Comparison of ENCODE assay signal across 13 cellular contexts in the genomic region with DNA sequence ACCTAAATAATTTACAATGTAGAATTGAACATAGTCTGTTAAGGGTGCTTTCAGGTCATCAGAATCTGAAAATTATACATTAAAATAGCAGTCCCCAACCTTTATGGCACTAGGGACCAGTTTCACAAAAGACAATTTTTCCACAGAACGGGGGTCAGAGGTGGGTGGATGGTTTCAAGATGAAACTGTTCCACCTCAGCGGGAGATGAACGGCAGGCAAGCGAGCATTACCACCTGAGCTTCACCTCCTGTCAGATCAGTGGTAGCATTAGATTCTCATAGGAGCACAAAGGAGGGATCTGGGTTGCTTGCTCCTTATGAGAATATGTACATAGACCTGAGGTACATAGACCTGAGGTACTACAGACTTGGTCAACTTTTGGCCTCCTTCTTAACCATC. TPM values are rescaled to one million over a fixed set of nuclear protein-coding genes. Genes with fewer than 3 reads are reported as not detected.
DNase-seq lines count a peak whose midpoint lies in the region; ATAC-seq lines count a peak whose summit lies in the region.
"Had no signal": no experiment of that assay in that cellular context is flagged by ENCODE, and none has a peak within 500 bp of the region (broad histone marks: within the 10 kb centered on the region; RNA-seq: fewer than 3 reads in every experiment).

No MANE protein-coding gene starts in this region.

- ATAC-seq in HG02642 (IDR thresholded peaks at IDR 0.05; ENCODE audit: poor library complexity, unreplicated experiment): peak; percentile 71
- ATAC-seq in stimulated activated naive CD8-positive, alpha-beta T cell treated with anti-CD3 and anti-CD28 coated beads, Interleukin-15, amount 100 ng/mL, for 72 hours: peak; percentile 77
- no peak for ATAC-seq in GM21423 (IDR thresholded peaks at IDR 0.05; ENCODE audit: unreplicated experiment)
- ATAC-seq: heart left ventricle had no signal

- CTCF ChIA-PET in activated naive CD4-positive, alpha-beta T cell treated with anti-CD3 and anti-CD28 coated beads for 36 hours (lab: Charles Lee): no interaction called here
- CTCF ChIA-PET in activated naive CD4-positive, alpha-beta T cell treated with anti-CD3 and anti-CD28 coated beads, Interleukin-2, amount 10 ng/mL, durations not matched to agents 7 days and 5 days (lab: Charles Lee): no interaction called here

- intact Hi-C loops in activated naive CD4-positive, alpha-beta T cell treated with anti-CD3 and anti-CD28 coated beads for 36 hours (cut with micrococcal nuclease): no loop called here

- no peak overlapping the region for H3K4me3 Mint-ChIP-seq in activated naive CD4-positive, alpha-beta T cell treated with anti-CD3 and anti-CD28 coated beads for 36 hours
- H3K4me3 Mint-ChIP-seq in activated naive CD4-positive, alpha-beta T cell treated with anti-CD3 and anti-CD28 coated beads, Interleukin-2, amount 10 ng/mL, durations not matched to agents 7 days and 5 days: no peak overlapping the region
- H3K4me3 Mint-ChIP-seq in stimulated activated naive CD8-positive, alpha-beta T cell treated with anti-CD3 and anti-CD28 coated beads, Interleukin-15, amount 100 ng/mL, for 72 hours: peak overlapping the region; percentile 11 to 37

- peak; percentile 39 for DNase-seq in activated naive CD4-positive, alpha-beta T cell treated with anti-CD3 and anti-CD28 coated beads for 36 hours
- no peak for DNase-seq in activated naive CD4-positive, alpha-beta T cell treated with anti-CD3 and anti-CD28 coated beads, Interleukin-2, amount 10 ng/mL, durations not matched to agents 7 days and 5 days
- peak; percentile 29 for DNase-seq in activated naive CD4-positive, alpha-beta T cell treated with anti-CD3 and anti-CD28 coated beads, Interleukin-2, amount 50 U/mL, for 16 hours
- peak; percentile 12 to 26 for DNase-seq in stimulated activated naive CD8-positive, alpha-beta T cell treated with anti-CD3 and anti-CD28 coated beads, Interleukin-15, amount 100 ng/mL, for 72 hours
- DNase-seq in kidney glomerular epithelial cell (lab: John Stamatoyannopoulos, UW): no peak
- no peak for DNase-seq in NCI-H1417 (lab: John Stamatoyannopoulos, UW)
- DNase-seq: EL, heart left ventricle, NCI-H146, NCI-H748 treated with DMSO at 0.1 percent for 48 hours, occipital lobe had no signal

- H3K9me3 Mint-ChIP-seq in activated naive CD4-positive, alpha-beta T cell treated with anti-CD3 and anti-CD28 coated beads for 36 hours: no peaks in the 10 kb centered on the region
- H3K9me3 Mint-ChIP-seq in activated naive CD4-positive, alpha-beta T cell treated with anti-CD3 and anti-CD28 coated beads, Interleukin-2, amount 10 ng/mL, durations not matched to agents 7 days and 5 days: peaks cover under 1% of the 10 kb centered on the region
- no peaks in the 10 kb centered on the region for H3K9me3 Mint-ChIP-seq in stimulated activated naive CD8-positive, alpha-beta T cell treated with anti-CD3 and anti-CD28 coated beads, Interleukin-15, amount 100 ng/mL, for 72 hours

- H3K27ac Mint-ChIP-seq in activated naive CD4-positive, alpha-beta T cell treated with anti-CD3 and anti-CD28 coated beads for 36 hours: no peak overlapping the region
- H3K27ac Mint-ChIP-seq in activated naive CD4-positive, alpha-beta T cell treated with anti-CD3 and anti-CD28 coated beads, Interleukin-2, amount 10 ng/mL, durations not matched to agents 7 days and 5 days: no peak overlapping the region
- H3K27ac Mint-ChIP-seq in stimulated activated naive CD8-positive, alpha-beta T cell treated with anti-CD3 and anti-CD28 coated beads, Interleukin-15, amount 100 ng/mL, for 72 hours: no peak overlapping the region

- peaks cover 37% of the 10 kb centered on the region for H3K4me1 Mint-ChIP-seq in activated naive CD4-positive, alpha-beta T cell treated with anti-CD3 and anti-CD28 coated beads for 36 hours (ENCODE audit: low read depth)
- peaks cover 7% of the 10 kb centered on the region for H3K4me1 Mint-ChIP-seq in activated naive CD4-positive, alpha-beta T cell treated with anti-CD3 and anti-CD28 coated beads, Interleukin-2, amount 10 ng/mL, durations not matched to agents 7 days and 5 days
- peaks cover 43% of the 10 kb centered on the region for H3K4me1 Mint-ChIP-seq in stimulated activated naive CD8-positive, alpha-beta T cell treated with anti-CD3 and anti-CD28 coated beads, Interleukin-15, amount 100 ng/mL, for 72 hours

- H3K36me3 Mint-ChIP-seq in activated naive CD4-positive, alpha-beta T cell treated with anti-CD3 and anti-CD28 coated beads for 36 hours (ENCODE audit: low read depth): peaks cover 12% of the 10 kb centered on the region
- H3K36me3 Mint-ChIP-seq in activated naive CD4-positive, alpha-beta T cell treated with anti-CD3 and anti-CD28 coated beads, Interleukin-2, amount 10 ng/mL, durations not matched to agents 7 days and 5 days: peaks cover 4% of the 10 kb centered on the region

- no peaks in the 10 kb centered on the region for H3K27me3 Mint-ChIP-seq in activated naive CD4-positive, alpha-beta T cell treated with anti-CD3 and anti-CD28 coated beads for 36 hours (ENCODE audit: low read depth)
- H3K27me3 Mint-ChIP-seq in activated naive CD4-positive, alpha-beta T cell treated with anti-CD3 and anti-CD28 coated beads, Interleukin-2, amount 10 ng/mL, durations not matched to agents 7 days and 5 days: no peaks in the 10 kb centered on the region
- no peaks in the 10 kb centered on the region for H3K27me3 Mint-ChIP-seq in stimulated activated naive CD8-positive, alpha-beta T cell treated with anti-CD3 and anti-CD28 coated beads, Interleukin-15, amount 100 ng/mL, for 72 hours

RNA-seq across cellular contexts. Expression of a gene that starts 29.0 kb away (rescaled TPM):
- total RNA-seq in activated naive CD4-positive, alpha-beta T cell treated with anti-CD3 and anti-CD28 coated beads for 36 hours: 10 to 100 TPM; 53.7 to 54.6 TPM

Comparison
In these comparisons a context has a peak if more than half of its experiments do, and no peak if none do; other contexts are left out.
1. DNase-seq: peak in activated naive CD4-positive, alpha-beta T cell treated with anti-CD3 and anti-CD28 coated beads for 36 hours (single experiment), activated naive CD4-positive, alpha-beta T cell treated with anti-CD3 and anti-CD28 coated beads, Interleukin-2, amount 50 U/mL, for 16 hours (single experiment) and stimulated activated naive CD8-positive, alpha-beta T cell treated with anti-CD3 and anti-CD28 coated beads, Interleukin-15, amount 100 ng/mL, for 72 hours (2 of 2); none in activated naive CD4-positive, alpha-beta T cell treated with anti-CD3 and anti-CD28 coated beads, Interleukin-2, amount 10 ng/mL, durations not matched to agents 7 days and 5 days (single experiment), kidney glomerular epithelial cell (single experiment) and NCI-H1417 (0 of 3).
2. H3K4me3 Mint-ChIP-seq: peak in stimulated activated naive CD8-positive, alpha-beta T cell treated with anti-CD3 and anti-CD28 coated beads, Interleukin-15, amount 100 ng/mL, for 72 hours (2 of 2); none in activated naive CD4-positive, alpha-beta T cell treated with anti-CD3 and anti-CD28 coated beads for 36 hours (single experiment) and activated naive CD4-positive, alpha-beta T cell treated with anti-CD3 and anti-CD28 coated beads, Interleukin-2, amount 10 ng/mL, durations not matched to agents 7 days and 5 days (single experiment).